In genomic region chr1:212630159-212630900, GRCh38 we compare ENCODE assay signal across 8 cellular contexts. TPM values are rescaled to one million over a fixed set of nuclear protein-coding genes. Genes with fewer than 3 reads are reported as not detected.
DNase-seq lines count a peak whose midpoint lies in the region; ATAC-seq and TF ChIP-seq lines count a peak whose summit lies in the region.

No MANE protein-coding gene starts in this region.

- no peak overlapping the region for H3K27ac Mint-ChIP-seq in glutamatergic neuron (ENCODE audit: unreplicated experiment)

- peaks cover 13% of the 10 kb centered on the region for H3K36me3 Mint-ChIP-seq in glutamatergic neuron (ENCODE audit: unreplicated experiment)

- intact Hi-C loops in posterior cingulate gyrus (cut with DNase I): no loop called here

- no peak overlapping the region for H3K4me3 Mint-ChIP-seq in glutamatergic neuron (ENCODE audit: unreplicated experiment)

- peaks cover 3% of the 10 kb centered on the region for H3K9me3 Mint-ChIP-seq in glutamatergic neuron (ENCODE audit: unreplicated experiment)

- DNase-seq in DMS153 treated with DMSO at 0.1 percent for 48 hours (lab: John Stamatoyannopoulos, UW; ENCODE audit: unreplicated experiment): peak; percentile 49
- peak; percentile 59 for DNase-seq in RPMI7951 (ENCODE audit: low read depth)
- peak; percentile 40 for DNase-seq in activated T-helper 9 cell treated with anti-CD3 and anti-CD28 coated beads, Interleukin-2, amount 50 U/mL, for 16 hours (ENCODE audit: low read depth)
- DNase-seq in glutamatergic neuron: peak; percentile 72
- DNase-seq in posterior cingulate gyrus: peak in 9 of 10 donors; percentile 46 to 92 (median 57)
- DNase-seq in NCI-H128 (lab: John Stamatoyannopoulos, UW; ENCODE audit: unreplicated experiment): no peak

- H3K27me3 Mint-ChIP-seq in glutamatergic neuron (ENCODE audit: unreplicated experiment): peaks cover 5% of the 10 kb centered on the region

- H3K4me1 Mint-ChIP-seq in glutamatergic neuron (ENCODE audit: low read depth, unreplicated experiment): no peaks in the 10 kb centered on the region

- peak; percentile 67 for ATAC-seq in GM19468 (IDR thresholded peaks at IDR 0.05; ENCODE audit: extremely low read depth, unreplicated experiment)
- peak; percentile 89 for ATAC-seq in HG03521 (IDR thresholded peaks at IDR 0.05; ENCODE audit: unreplicated experiment)

- peak; percentile 91 for TF ChIP-seq CTCF in glutamatergic neuron (IDR thresholded peaks at IDR 0.05; ENCODE audit: partially characterized antibody, unreplicated experiment)

RNA-seq across cellular contexts. Expression of gene ATF3, which starts 21.8 kb away (rescaled TPM):
- total RNA-seq in RPMI7951 (2014; rRNA removed; shearing (Covaris generic)): 1.2 and 1.4 TPM in 2 replicates
- 35.3 TPM for total RNA-seq in glutamatergic neuron (ENCODE audit: unreplicated experiment)

Comparison
In these comparisons a context has a peak if more than half of its experiments do, and no peak if none do; other contexts are left out.
1. RNA of gene ATF3, which starts 21.8 kb away (total RNA-seq): 35.3 TPM in glutamatergic neuron (single experiment); 1.2 to 1.4 TPM in RPMI7951; every median in the first group is over 10 times any median in the second.